ENCODE assay signal across 8 cellular contexts in the genomic region with DNA sequence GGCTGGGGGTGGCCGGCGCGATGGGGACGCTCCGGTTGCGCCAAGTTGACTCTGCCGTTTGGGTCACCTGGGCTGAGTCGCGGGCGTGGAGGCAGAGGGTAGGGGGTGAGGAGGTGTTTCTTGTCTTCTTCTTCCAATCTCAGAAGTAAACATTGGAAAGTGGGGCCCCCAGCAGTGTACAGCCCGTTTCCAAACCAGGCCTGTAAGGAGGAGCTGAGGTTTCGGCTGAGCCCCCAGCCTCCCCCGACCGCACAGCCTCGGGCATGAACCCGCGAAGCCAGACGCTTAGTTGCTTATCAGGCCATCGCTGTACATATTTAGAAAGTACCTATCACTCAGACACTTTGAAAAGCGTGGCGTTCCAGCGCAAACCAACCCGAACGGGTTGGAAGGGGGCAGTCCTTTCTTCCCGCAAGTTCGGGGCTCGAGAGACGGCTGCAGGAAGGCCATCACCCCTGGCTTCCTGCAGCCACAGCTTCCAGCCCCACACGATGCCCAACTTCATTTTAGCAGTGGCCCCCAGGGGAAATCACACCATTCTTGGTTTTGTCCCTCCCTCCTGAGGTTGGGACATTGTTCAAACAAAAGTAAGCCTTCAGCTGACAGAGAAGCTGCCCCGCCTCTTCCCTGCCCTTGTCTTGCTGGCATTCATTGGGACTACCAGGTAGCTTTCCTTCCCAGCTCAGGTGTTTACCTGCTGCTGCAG.
A peak's percentile ranks its signal among the peaks of the same experiment; 100 is the strongest.
DNase-seq lines count a peak whose midpoint lies in the region; ATAC-seq and TF ChIP-seq lines count a peak whose summit lies in the region.

No MANE protein-coding gene starts in this region.

- H3K4me3 ChIP-seq in HUES6 (ENCODE audit: low read depth, low read length) (peak overlapping the region; percentile 40), iPS-18a (ENCODE audit: low read length) (peak overlapping the region; percentile 34), foreskin fibroblast (ENCODE audit: low read depth in 1 of 2, low read length in 2 of 2) (no peak overlapping the region)

- peak; percentile 12 for DNase-seq in stimulated activated CD4-positive, alpha-beta T cell treated with anti-CD3 and anti-CD28 coated beads, Interleukin-1b, Interleukin-23, amount 100 ng/mL, for 48 hours
- DNase-seq in NOMO-1 treated with DMSO at 0.1 percent for 48 hours (lab: John Stamatoyannopoulos, UW; ENCODE audit: unreplicated experiment) (no peak), foreskin fibroblast (no peak)

- H3K27me3 ChIP-seq in HUES6 (ENCODE audit: control insufficient read depth, insufficient read depth, low read length), result no peaks in the 10 kb centered on the region
- no peaks in the 10 kb centered on the region for H3K27me3 ChIP-seq in iPS-18a (ENCODE audit: control insufficient read depth, insufficient read depth, low read length)

- peaks cover 3% of the 10 kb centered on the region for H3K9me3 Mint-ChIP-seq in activated T-helper 17 cell treated with anti-CD3 and anti-CD28 coated beads, Interleukin-2, amount 50 U/mL, for 72 hours

- peak overlapping the region; percentile 26 for H3K27ac Mint-ChIP-seq in activated T-helper 17 cell treated with anti-CD3 and anti-CD28 coated beads, Interleukin-2, amount 50 U/mL, for 72 hours

- no peak for TF ChIP-seq CTCF in foreskin fibroblast (IDR thresholded peaks at IDR 0.05; ENCODE audit: low read depth, low read length)

- H3K4me1 ChIP-seq in HUES6 (ENCODE audit: control insufficient read depth, insufficient read depth, low read length) (peaks cover 24% of the 10 kb centered on the region), iPS-18a (ENCODE audit: control insufficient read depth, low read depth, low read length) (peaks cover 13% of the 10 kb centered on the region)

- H3K9ac ChIP-seq in HUES6 (ENCODE audit: low read length) (peak overlapping the region; percentile 47), iPS-18a (ENCODE audit: low read length) (peak overlapping the region; percentile 49)

- H3K9me3 ChIP-seq in HUES6 (ENCODE audit: control insufficient read depth, insufficient read depth, low read depth, low read length), result no peaks in the 10 kb centered on the region
- no peaks in the 10 kb centered on the region for H3K9me3 ChIP-seq in iPS-18a (ENCODE audit: control insufficient read depth, low read depth, low read length)

- H3K36me3 ChIP-seq in HUES6 (ENCODE audit: control insufficient read depth, insufficient read depth, low read length), result no peaks in the 10 kb centered on the region
- no peaks in the 10 kb centered on the region for H3K36me3 ChIP-seq in iPS-18a (ENCODE audit: control insufficient read depth, low read depth, low read length)

- no peaks in the 10 kb centered on the region for H3K36me3 Mint-ChIP-seq in activated T-helper 17 cell treated with anti-CD3 and anti-CD28 coated beads, Interleukin-2, amount 50 U/mL, for 72 hours (ENCODE audit: low read depth)

- H3K4me3 Mint-ChIP-seq in activated T-helper 17 cell treated with anti-CD3 and anti-CD28 coated beads, Interleukin-2, amount 50 U/mL, for 72 hours, result peak overlapping the region; percentile 69

- no peak overlapping the region; the same call in 1 of the 2 replicates for H3K27ac ChIP-seq in HUES6 (ENCODE audit: low read depth, low read length)
- no peak overlapping the region for H3K27ac ChIP-seq in iPS-18a (ENCODE audit: low read length)

- peak; percentile 63 for ATAC-seq in activated T-helper 17 cell treated with anti-CD3 and anti-CD28 coated beads, Interleukin-2, amount 50 U/mL, for 72 hours (replicated peaks)
- ATAC-seq in HG02981 (IDR thresholded peaks at IDR 0.05; ENCODE audit: unreplicated experiment) (no peak), GM18861 (IDR thresholded peaks at IDR 0.05; ENCODE audit: unreplicated experiment) (no peak)

- no peaks in the 10 kb centered on the region for H3K27me3 Mint-ChIP-seq in activated T-helper 17 cell treated with anti-CD3 and anti-CD28 coated beads, Interleukin-2, amount 50 U/mL, for 72 hours

- peaks cover 18% of the 10 kb centered on the region for H3K4me1 Mint-ChIP-seq in activated T-helper 17 cell treated with anti-CD3 and anti-CD28 coated beads, Interleukin-2, amount 50 U/mL, for 72 hours

Comparison
In these comparisons a context has a peak if more than half of its experiments do, and no peak if none do; other contexts are left out.
1. H3K4me3 ChIP-seq: peak in HUES6 (single experiment) and iPS-18a (single experiment); none in foreskin fibroblast (0 of 2).